1 cellular context compared by ENCODE assay signal in the genomic region with DNA sequence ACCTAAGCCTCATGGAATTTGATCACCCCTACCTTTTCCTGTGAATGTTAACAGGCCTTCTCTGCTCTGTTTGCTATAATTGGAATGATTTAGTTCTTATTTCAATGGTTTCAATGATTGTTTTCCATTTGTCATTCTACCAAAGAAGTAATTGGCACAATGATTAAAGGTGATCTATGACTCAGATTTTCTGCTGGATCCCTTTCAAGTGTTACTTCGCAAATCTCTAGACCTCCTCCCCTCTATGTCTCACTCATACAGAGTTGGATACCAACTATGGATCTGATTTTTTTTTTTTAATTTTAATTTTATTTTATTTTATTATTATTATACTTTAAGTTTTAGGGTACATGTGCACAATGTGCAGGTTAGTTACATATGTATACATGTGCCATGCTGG.
TF ChIP-seq lines count a peak whose summit lies in the region.

No MANE protein-coding gene starts in this region.

TF ChIP-seq in HCT116, 20 proteins besides CTCF, POLR2A, EP300 and RAD21 (continued from another document):
- TF ChIP-seq, protein P1, sequence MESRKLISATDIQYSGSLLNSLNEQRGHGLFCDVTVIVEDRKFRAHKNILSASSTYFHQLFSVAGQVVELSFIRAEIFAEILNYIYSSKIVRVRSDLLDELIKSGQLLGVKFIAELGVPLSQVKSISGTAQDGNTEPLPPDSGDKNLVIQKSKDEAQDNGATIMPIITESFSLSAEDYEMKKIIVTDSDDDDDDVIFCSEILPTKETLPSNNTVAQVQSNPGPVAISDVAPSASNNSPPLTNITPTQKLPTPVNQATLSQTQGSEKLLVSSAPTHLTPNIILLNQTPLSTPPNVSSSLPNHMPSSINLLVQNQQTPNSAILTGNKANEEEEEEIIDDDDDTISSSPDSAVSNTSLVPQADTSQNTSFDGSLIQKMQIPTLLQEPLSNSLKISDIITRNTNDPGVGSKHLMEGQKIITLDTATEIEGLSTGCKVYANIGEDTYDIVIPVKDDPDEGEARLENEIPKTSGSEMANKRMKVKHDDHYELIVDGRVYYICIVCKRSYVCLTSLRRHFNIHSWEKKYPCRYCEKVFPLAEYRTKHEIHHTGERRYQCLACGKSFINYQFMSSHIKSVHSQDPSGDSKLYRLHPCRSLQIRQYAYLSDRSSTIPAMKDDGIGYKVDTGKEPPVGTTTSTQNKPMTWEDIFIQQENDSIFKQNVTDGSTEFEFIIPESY (IDR thresholded peaks at IDR 0.05; ENCODE audit: extremely low read depth, insufficient replicate concordance, low read length) = no peak
- TF ChIP-seq YY1 (IDR thresholded peaks at IDR 0.05; ENCODE audit: extremely low read depth, insufficient replicate concordance, low read depth, low read length) (no peak), EZH2 (IDR thresholded peaks at IDR 0.05) (no peak)
- TF ChIP-seq, protein P2, sequence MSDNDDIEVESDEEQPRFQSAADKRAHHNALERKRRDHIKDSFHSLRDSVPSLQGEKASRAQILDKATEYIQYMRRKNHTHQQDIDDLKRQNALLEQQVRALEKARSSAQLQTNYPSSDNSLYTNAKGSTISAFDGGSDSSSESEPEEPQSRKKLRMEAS (IDR thresholded peaks at IDR 0.05) = no peak
